Comparison of ENCODE assay signal across 15 cellular contexts in the genomic region with DNA sequence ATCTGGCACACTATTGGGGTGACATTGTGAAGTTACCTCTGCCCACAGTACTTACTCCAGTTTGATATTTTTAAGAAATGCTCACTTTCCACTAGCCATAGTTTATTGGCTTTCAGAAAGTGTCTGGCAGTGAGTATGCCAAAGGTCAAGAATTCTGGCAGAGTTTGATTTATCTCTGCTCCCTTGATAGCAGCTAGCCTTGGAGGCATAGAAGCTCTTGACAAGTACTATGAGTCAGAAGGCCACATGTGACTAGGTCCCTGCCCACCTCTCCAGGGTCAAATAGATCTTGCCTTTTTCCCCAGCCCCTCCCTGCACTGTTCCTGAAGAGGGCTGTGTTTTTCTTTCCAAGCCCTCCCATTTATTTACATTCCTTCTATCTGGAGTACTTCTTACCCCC.
DNase-seq lines count a peak whose midpoint lies in the region; ATAC-seq and TF ChIP-seq lines count a peak whose summit lies in the region.
"Had no signal": no experiment of that assay in that cellular context is flagged by ENCODE, and none has a peak within 500 bp of the region (broad histone marks: within the 10 kb centered on the region; RNA-seq: fewer than 3 reads in every experiment).

No MANE protein-coding gene starts in this region.

- peak; percentile 33 for DNase-seq in DMS53 treated with DMSO at 0.1 percent for 48 hours (lab: John Stamatoyannopoulos, UW; ENCODE audit: unreplicated experiment)
- DNase-seq in NCI-H2196 (lab: John Stamatoyannopoulos, UW; ENCODE audit: unreplicated experiment), result peak; percentile 46
- peak; percentile 62 for DNase-seq in fibroblast of mammary gland (ENCODE audit: low read depth)
- no peak for DNase-seq in omental fat pad (ENCODE audit: low spot score)
- no peak for DNase-seq in central memory CD4-positive, alpha-beta T cell
- no peak for DNase-seq in CD14-positive monocyte (ENCODE audit: low spot score)
- DNase-seq: activated CD8-positive, alpha-beta T cell treated with anti-CD3 and anti-CD28 coated beads, Interleukin-2, amount 10 ng/mL, durations not matched to agents 7 days and 5 days; effector memory CD4-positive, alpha-beta T cell; NCI-H524; stimulated activated CD4-positive, alpha-beta T cell treated with anti-CD3 and anti-CD28 coated beads, Interleukin-4, amount 100 ng/mL, for 4 hours; substantia nigra; T-cell had no signal

- no peak overlapping the region for H3K4me3 Mint-ChIP-seq in CD14-positive monocyte
- H3K4me3 Mint-ChIP-seq: activated CD8-positive, alpha-beta T cell treated with anti-CD3 and anti-CD28 coated beads, Interleukin-2, amount 10 ng/mL, durations not matched to agents 7 days and 5 days; IgD-negative memory B cell; T-cell had no signal

- ATAC-seq in omental fat pad (ENCODE audit: low FRiP score), result peak; percentile 54
- no peak for ATAC-seq in HG03108 (IDR thresholded peaks at IDR 0.05; ENCODE audit: unreplicated experiment)
- no peak for ATAC-seq in HG03139 (IDR thresholded peaks at IDR 0.05; ENCODE audit: unreplicated experiment)
- ATAC-seq: activated CD8-positive, alpha-beta T cell treated with anti-CD3 and anti-CD28 coated beads, Interleukin-2, amount 10 ng/mL, durations not matched to agents 7 days and 5 days; T-cell had no signal

- H3K27ac Mint-ChIP-seq in CD14-positive monocyte, result no peak overlapping the region
- H3K27ac Mint-ChIP-seq: activated CD8-positive, alpha-beta T cell treated with anti-CD3 and anti-CD28 coated beads, Interleukin-2, amount 10 ng/mL, durations not matched to agents 7 days and 5 days; IgD-negative memory B cell; T-cell had no signal

- H3K27me3 Mint-ChIP-seq in CD14-positive monocyte (ENCODE audit: low read depth in 3 of 3), result no peaks in the 10 kb centered on the region
- H3K27me3 Mint-ChIP-seq: IgD-negative memory B cell, T-cell had no signal

- H3K9me3 Mint-ChIP-seq in CD14-positive monocyte, result no peaks in the 10 kb centered on the region
- H3K9me3 Mint-ChIP-seq: IgD-negative memory B cell, T-cell had no signal

- intact Hi-C loops in CD14-positive monocyte (cut with micrococcal nuclease), result no loop called here

- TF ChIP-seq CTCF in fibroblast of mammary gland (conservative IDR thresholded peaks at IDR 0.05; ENCODE audit: control insufficient read depth, insufficient read depth, low read depth, low read length) (no peak), omental fat pad (IDR thresholded peaks at IDR 0.05) (no peak), CD14-positive monocyte (IDR thresholded peaks at IDR 0.05) (no peak)

- H3K36me3 Mint-ChIP-seq in CD14-positive monocyte, result no peaks in the 10 kb centered on the region
- H3K36me3 Mint-ChIP-seq: IgD-negative memory B cell, T-cell had no signal

- H3K4me3 ChIP-seq in fibroblast of mammary gland (ENCODE audit: control insufficient read depth, low read depth, low read length), result no peak overlapping the region

- peaks cover 3% of the 10 kb centered on the region for H3K4me1 Mint-ChIP-seq in CD14-positive monocyte

Comparison
In these comparisons a context has a peak if more than half of its experiments do, and no peak if none do; other contexts are left out.
1. DNase-seq: peak in DMS53 treated with DMSO at 0.1 percent for 48 hours (single experiment), NCI-H2196 (single experiment) and fibroblast of mammary gland (single experiment); none in omental fat pad (single experiment), central memory CD4-positive, alpha-beta T cell (single experiment) and CD14-positive monocyte (single experiment).